Comparison of ENCODE assay signal across 11 cellular contexts in genomic region chr14:78157855-78158436, GRCh38. TPM values are rescaled to one million over a fixed set of nuclear protein-coding genes. Genes with fewer than 3 reads are reported as not detected.
DNase-seq lines count a peak whose midpoint lies in the region; ATAC-seq, FAIRE-seq and TF ChIP-seq lines count a peak whose summit lies in the region.
"Had no signal": no experiment of that assay in that cellular context is flagged by ENCODE, and none has a peak within 500 bp of the region (broad histone marks: within the 10 kb centered on the region; RNA-seq: fewer than 3 reads in every experiment).

No MANE protein-coding gene starts in this region.

- TF ChIP-seq RAD21 in SK-N-SH (IDR thresholded peaks at IDR 0.05; ENCODE audit: low read length): no peak

- H3K79me2 ChIP-seq in SK-N-SH (ENCODE audit: insufficient read depth): no peaks in the 10 kb centered on the region

- DNase-seq in right cardiac atrium (peak in 2 of 3 donors; percentile 53 to 60), Right ventricle myocardium superior (no peak), SK-N-SH (no peak), glomerular visceral epithelial cell (ENCODE audit: extremely low spot score) (peak; percentile 17), urothelium cell line (ENCODE audit: low spot score) (peak; percentile 60), activated T-cell treated with anti-CD3 and anti-CD28 coated beads for 4 hours (no peak), lower leg skin (ENCODE audit: low spot score in 2 of 2) (no peak)
- DNase-seq: activated CD4-positive, alpha-beta T cell treated with anti-CD3 and anti-CD28 coated beads, Interleukin-2, amount 50 U/mL, for 1 hour had no signal

- 39% methylated on average over 11 of the region's 11 CpGs for WGBS in right cardiac atrium
- WGBS in SK-N-SH (ENCODE audit: low lambda C conversion rate): 37% methylated on average over 11 of the region's 11 CpGs
- WGBS in lower leg skin, 2 donors: 35 to 36% methylated on average over 11 of the region's 11 CpGs

- CTCF ChIA-PET in SK-N-SH (lab: Yijun Ruan, JAX): interaction anchor here (0.9 to 1.9 kb wide), 6 partner anchors 12 to 540 kb away, joined by 3 to 7 read pairs (median 6); partner anchors contain the start of gene NRXN3

- no peak for FAIRE-seq in urothelium cell line (lab: Jason Lieb, UNC)

- ATAC-seq in right cardiac atrium (no peak), Right ventricle myocardium superior (ENCODE audit: poor library complexity) (no peak), HG02610 (IDR thresholded peaks at IDR 0.05; ENCODE audit: unreplicated experiment) (no peak)

- no peak overlapping the region for H3K9ac ChIP-seq in SK-N-SH

- H3K9me3 ChIP-seq in right cardiac atrium (ENCODE audit: control insufficient read depth, low read length) (no peaks in the 10 kb centered on the region), SK-N-SH (no peaks in the 10 kb centered on the region)
- H3K9me3 ChIP-seq: ascending aorta had no signal

- H3K4me2 ChIP-seq in SK-N-SH: no peak overlapping the region

- TF ChIP-seq POLR2A in lower leg skin (IDR thresholded peaks at IDR 0.05): no peak

- H4K20me1 ChIP-seq in SK-N-SH (ENCODE audit: insufficient read depth): no peaks in the 10 kb centered on the region

- H3K9me2 ChIP-seq in SK-N-SH: no peaks in the 10 kb centered on the region

- no peaks in the 10 kb centered on the region for H3K27me3 ChIP-seq in right cardiac atrium (ENCODE audit: control insufficient read depth, insufficient read depth)
- H3K27me3 ChIP-seq in SK-N-SH (ENCODE audit: insufficient read depth): no peaks in the 10 kb centered on the region
- H3K27me3 ChIP-seq: ascending aorta had no signal

- H2AFZ ChIP-seq in SK-N-SH (ENCODE audit: low read depth): no peak overlapping the region

- no peaks in the 10 kb centered on the region for H3K4me1 ChIP-seq in right cardiac atrium (ENCODE audit: control insufficient read depth, insufficient read depth, low read length)
- peaks cover 0 to 3% of the 10 kb centered on the region in 2 experiments; a peak in 1 of 4 replicates for H3K4me1 ChIP-seq in SK-N-SH (ENCODE audit: control insufficient read depth in 1 of 2, insufficient read depth in 2 of 2, low read depth in 1 of 2, low read length in 1 of 2)
- H3K4me1 ChIP-seq: ascending aorta had no signal

- no peak overlapping the region for H3K27ac ChIP-seq in right cardiac atrium (ENCODE audit: low read length)
- H3K27ac ChIP-seq in SK-N-SH (ENCODE audit: low read depth in 2 of 2, low read length in 1 of 2): no peak overlapping the region
- H3K27ac ChIP-seq: ascending aorta had no signal

- POLR2A ChIA-PET in SK-N-SH (lab: Yijun Ruan, JAX): no interaction called here

- TF ChIP-seq CTCF in SK-N-SH (IDR thresholded peaks at IDR 0.05) (no peak), lower leg skin (IDR thresholded peaks at IDR 0.05) (no peak)

- no peaks in the 10 kb centered on the region for H3K36me3 ChIP-seq in SK-N-SH (replicated peaks in 1 of 2; ENCODE audit: control insufficient read depth in 1 of 2, insufficient read depth in 2 of 2, low read length in 1 of 2)
- H3K36me3 ChIP-seq: ascending aorta had no signal

- H3K4me3 ChIP-seq in right cardiac atrium (ENCODE audit: low read length): no peak overlapping the region
- H3K4me3 ChIP-seq in SK-N-SH (ENCODE audit: low read depth in 2 of 2, low read length in 1 of 2): no peak overlapping the region
- H3K4me3 ChIP-seq in lower leg skin (ENCODE audit: low read depth, poor library complexity, severe bottlenecking): no peak overlapping the region
- H3K4me3 ChIP-seq: ascending aorta had no signal

- intact Hi-C loops in right cardiac atrium (cut with DNase I) (no loop called here), Right ventricle myocardium superior (cut with DNase I) (no loop called here), lower leg skin (cut with DNase I; ENCODE audit: low total_unique reads) (loop anchor here (5.0 kb wide), 1 partner anchor 496 kb away; no protein-coding TSS in a partner anchor)

- no peaks in the 10 kb centered on the region for H3F3A ChIP-seq in SK-N-SH (replicated peaks; ENCODE audit: insufficient read depth)

- no peak for TF ChIP-seq EP300 in SK-N-SH (IDR thresholded peaks at IDR 0.05; ENCODE audit: borderline replicate concordance in 1 of 2, low read depth in 1 of 2, low read length in 1 of 2)

TF ChIP-seq in SK-N-SH, 30 proteins besides CTCF, POLR2A, EP300 and RAD21:
- TF ChIP-seq RFX5 (IDR thresholded peaks at IDR 0.05; ENCODE audit: low read length) (no peak), NFIC (IDR thresholded peaks at IDR 0.05; ENCODE audit: borderline replicate concordance) (no peak), REST (IDR thresholded peaks at IDR 0.05; ENCODE audit: low read depth, low read length) (peak; percentile 81), GATA2 (CRISPR knock-in tag; IDR thresholded peaks at IDR 0.05) (0 out of 2 replicates have a peak, but pooled peaks have one; percentile 16), NRF1 (IDR thresholded peaks at IDR 0.05; ENCODE audit: low read depth, low read length) (no peak), USF1 (IDR thresholded peaks at IDR 0.05; ENCODE audit: borderline replicate concordance, low read depth) (no peak), RCOR1 (IDR thresholded peaks at IDR 0.05; ENCODE audit: low read length) (no peak), SMC3 (IDR thresholded peaks at IDR 0.05; ENCODE audit: low read depth, low read length) (no peak), YY1 (IDR thresholded peaks at IDR 0.05; ENCODE audit: low read depth) (no peak), POLR2AphosphoS5 (IDR thresholded peaks at IDR 0.05; ENCODE audit: low read depth, low read length) (no peak)
- TF ChIP-seq, protein P1, sequence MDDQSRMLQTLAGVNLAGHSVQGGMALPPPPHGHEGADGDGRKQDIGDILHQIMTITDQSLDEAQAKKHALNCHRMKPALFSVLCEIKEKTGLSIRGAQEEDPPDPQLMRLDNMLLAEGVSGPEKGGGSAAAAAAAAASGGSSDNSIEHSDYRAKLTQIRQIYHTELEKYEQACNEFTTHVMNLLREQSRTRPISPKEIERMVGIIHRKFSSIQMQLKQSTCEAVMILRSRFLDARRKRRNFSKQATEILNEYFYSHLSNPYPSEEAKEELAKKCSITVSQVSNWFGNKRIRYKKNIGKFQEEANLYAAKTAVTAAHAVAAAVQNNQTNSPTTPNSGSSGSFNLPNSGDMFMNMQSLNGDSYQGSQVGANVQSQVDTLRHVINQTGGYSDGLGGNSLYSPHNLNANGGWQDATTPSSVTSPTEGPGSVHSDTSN (IDR thresholded peaks at IDR 0.05): no peak

RNA-seq across cellular contexts. Expression of gene NRXN3, which starts 12.2 kb away (rescaled TPM):
- total RNA-seq in right cardiac atrium (1 to 10 TPM; 3.2 to 4.7 (median 4.0) TPM), Right ventricle myocardium superior (1.3 TPM), lower leg skin (1 to 10 TPM in 3 of 4 donors, under 1 TPM in 1; 0.61 to 2.4 (median 1.7) TPM)
- polyA plus RNA-seq in right cardiac atrium (1.5 TPM), SK-N-SH (2012; rRNA removed) (1.3 and 1.6 TPM in 2 replicates)
- 1.1 and 1.4 TPM in 2 replicates for polyA plus RNA-seq in SK-N-SH (2012; cell fraction: cytosol; rRNA removed)
- polyA plus RNA-seq in SK-N-SH (2012; cell fraction: nucleus; rRNA removed): 2.3 and 3.2 TPM in 2 replicates
- polyA plus RNA-seq: CD14-positive monocyte had no signal

Comparison
In these comparisons a context has a peak if more than half of its experiments do, and no peak if none do; other contexts are left out.
1. DNase-seq: peak in right cardiac atrium (2 of 3), glomerular visceral epithelial cell (single experiment) and urothelium cell line (single experiment); none in Right ventricle myocardium superior (single experiment), SK-N-SH (single experiment), activated T-cell treated with anti-CD3 and anti-CD28 coated beads for 4 hours (single experiment) and lower leg skin (0 of 2).